Comparison of ENCODE assay signal across 15 cellular contexts in genomic region chr17:75919611-75920010, GRCh38. TPM values are rescaled to one million over a fixed set of nuclear protein-coding genes. Genes with fewer than 3 reads are reported as not detected.
DNase-seq lines count a peak whose midpoint lies in the region; ATAC-seq and TF ChIP-seq lines count a peak whose summit lies in the region.
"Had no signal": no experiment of that assay in that cellular context is flagged by ENCODE, and none has a peak within 500 bp of the region (broad histone marks: within the 10 kb centered on the region; RNA-seq: fewer than 3 reads in every experiment).

No MANE protein-coding gene starts in this region.

- H2BK20ac ChIP-seq in H9 (ENCODE audit: low read depth, low read length, poor library complexity, severe bottlenecking): no peak overlapping the region

- H3K4me1 Mint-ChIP-seq in H9 (no peaks in the 10 kb centered on the region), glutamatergic neuron (ENCODE audit: low read depth, unreplicated experiment) (peaks cover 11% of the 10 kb centered on the region)

- H3K9me3 ChIP-seq in left ventricle myocardium inferior (replicated peaks): no peaks in the 10 kb centered on the region
- no peaks in the 10 kb centered on the region for H3K9me3 ChIP-seq in H9 (ENCODE audit: control insufficient read depth, low read depth, low read length)
- H3K9me3 ChIP-seq in RWPE2 (ENCODE audit: severe bottlenecking): no peaks in the 10 kb centered on the region
- no peaks in the 10 kb centered on the region for H3K9me3 ChIP-seq in BE2C
- H3K9me3 ChIP-seq: Caco-2, HAP-1 had no signal

- intact Hi-C loops in Right ventricle myocardium inferior (cut with DNase I): no loop called here
- intact Hi-C loops in left ventricle myocardium inferior (cut with micrococcal nuclease): no loop called here

- ATAC-seq in Right ventricle myocardium inferior: no peak
- no peak for ATAC-seq in RWPE2 (ENCODE audit: low read depth)
- ATAC-seq in GM21619 (IDR thresholded peaks at IDR 0.05; ENCODE audit: unreplicated experiment): no peak
- ATAC-seq in GM21737 (IDR thresholded peaks at IDR 0.05; ENCODE audit: unreplicated experiment): no peak

- H3K36me3 ChIP-seq in left ventricle myocardium inferior (peaks cover 18% of the 10 kb centered on the region), RWPE2 (ENCODE audit: low read depth) (peaks cover 16% of the 10 kb centered on the region), BE2C (no peaks in the 10 kb centered on the region)

- H3T11ph ChIP-seq in H9 (ENCODE audit: low read length): no peak overlapping the region

- H3K18ac ChIP-seq in H9 (ENCODE audit: insufficient read length, low read depth, low read length): no peak overlapping the region

- no peak overlapping the region for H2AFZ ChIP-seq in H9 (ENCODE audit: low read length)

- H4K8ac ChIP-seq in H9 (replicated peaks; ENCODE audit: insufficient read length, low read depth, low read length): no peak overlapping the region

- H3K23ac ChIP-seq in H9 (ENCODE audit: insufficient read length, low read depth, low read length): no peak overlapping the region

- H4K91ac ChIP-seq in H9 (ENCODE audit: insufficient read length, low read depth, low read length): no peak overlapping the region

- WGBS in H9 (ENCODE audit: extremely low coverage, insufficient read length, low lambda C conversion rate): no CpG with 5 or more reads among the region's 22 CpGs

- H3K4me1 ChIP-seq in left ventricle myocardium inferior (no peaks in the 10 kb centered on the region), H9 (ENCODE audit: insufficient read depth, low read length) (no peaks in the 10 kb centered on the region), RWPE2 (ENCODE audit: insufficient read depth, poor library complexity, severe bottlenecking) (no peaks in the 10 kb centered on the region), BE2C (no peaks in the 10 kb centered on the region)
- H3K4me1 ChIP-seq: Caco-2, HAP-1 had no signal

- no peak overlapping the region for H3K4ac ChIP-seq in H9 (ENCODE audit: low read depth, low read length)

- H2BK15ac ChIP-seq in H9 (ENCODE audit: low read depth, low read length): 0 out of 2 replicates have a peak overlapping the region, but pooled peaks have one; percentile 38

- H3K56ac ChIP-seq in H9 (ENCODE audit: insufficient read length, low read depth, low read length): no peak overlapping the region

- H3K79me1 ChIP-seq in H9 (ENCODE audit: insufficient read depth, low read depth, low read length, poor library complexity, severe bottlenecking): no peaks in the 10 kb centered on the region

- no peak overlapping the region; the same call in 1 of the 2 replicates for H3K14ac ChIP-seq in H9 (ENCODE audit: insufficient read depth, low read length)

- no peak overlapping the region for H3K9ac ChIP-seq in H9 (ENCODE audit: extremely low read depth, insufficient read length, low read length)

- no peaks in the 10 kb centered on the region for H3K23me2 ChIP-seq in H9 (ENCODE audit: insufficient read length, low read depth, low read length, poor library complexity, severe bottlenecking)

- H3K36me3 Mint-ChIP-seq in H9 (ENCODE audit: insufficient read depth in 1 of 3, low read depth in 3 of 3): peaks cover 2 to 24% (median 4%) of the 10 kb centered on the region in 3 experiments; a peak in 6 of 7 replicates
- H3K36me3 Mint-ChIP-seq in glutamatergic neuron (ENCODE audit: unreplicated experiment): no peaks in the 10 kb centered on the region

- H3K27ac ChIP-seq in left ventricle myocardium inferior (replicated peaks) (no peak overlapping the region), H9 (ENCODE audit: insufficient read length, low read depth, low read length) (no peak overlapping the region), RWPE2 (ENCODE audit: poor library complexity, severe bottlenecking) (no peak overlapping the region)
- H3K27ac ChIP-seq: C4-2B had no signal

- H3K27me3 Mint-ChIP-seq in H9 (ENCODE audit: low read depth) (no peaks in the 10 kb centered on the region), glutamatergic neuron (ENCODE audit: unreplicated experiment) (peaks cover 13% of the 10 kb centered on the region)
- H3K27me3 Mint-ChIP-seq: CD4-positive, alpha-beta T cell had no signal

- H3K4me3 Mint-ChIP-seq in H9: no peak overlapping the region
- peak overlapping the region; percentile 57 for H3K4me3 Mint-ChIP-seq in glutamatergic neuron (ENCODE audit: unreplicated experiment)
- H3K4me3 Mint-ChIP-seq: CD4-positive, alpha-beta T cell had no signal

- no peaks in the 10 kb centered on the region for H4K20me1 ChIP-seq in H9 (ENCODE audit: control insufficient read depth, insufficient read depth, insufficient read length)

- TF ChIP-seq CTCF in left ventricle myocardium inferior (IDR thresholded peaks at IDR 0.05; ENCODE audit: borderline replicate concordance): no peak
- no peak for TF ChIP-seq CTCF in H9 (conservative IDR thresholded peaks at IDR 0.05)
- no peak for TF ChIP-seq CTCF in RWPE2 (IDR thresholded peaks at IDR 0.05; ENCODE audit: poor library complexity, severe bottlenecking)
- no peak for TF ChIP-seq CTCF in glutamatergic neuron (IDR thresholded peaks at IDR 0.05; ENCODE audit: partially characterized antibody, unreplicated experiment)
- no peak for TF ChIP-seq CTCF in BE2C (IDR thresholded peaks at IDR 0.05; ENCODE audit: low read depth, low read length)

- H4K5ac ChIP-seq in H9 (ENCODE audit: insufficient read length, low read depth, low read length): no peak overlapping the region

- H3K4me3 ChIP-seq in left ventricle myocardium inferior: no peak overlapping the region
- H3K4me3 ChIP-seq in RWPE2 (ENCODE audit: severe bottlenecking): no peak overlapping the region
- no peak overlapping the region for H3K4me3 ChIP-seq in BE2C (ENCODE audit: low read depth, low read length)
- H3K4me3 ChIP-seq: HAP-1 had no signal

- H3K9me3 Mint-ChIP-seq in H9 (no peaks in the 10 kb centered on the region), glutamatergic neuron (ENCODE audit: unreplicated experiment) (peaks cover 12% of the 10 kb centered on the region)
- H3K9me3 Mint-ChIP-seq: CD4-positive, alpha-beta T cell had no signal

- H3K79me2 ChIP-seq in H9 (ENCODE audit: insufficient read depth, low read length): no peaks in the 10 kb centered on the region

- H3K27ac Mint-ChIP-seq in H9 (peak overlapping the region in 2 of 3 experiments; percentile 3 to 23; a peak in 1 of 7 replicates), glutamatergic neuron (ENCODE audit: unreplicated experiment) (peak overlapping the region; percentile 22)
- H3K27ac Mint-ChIP-seq: CD4-positive, alpha-beta T cell had no signal

- DNase-seq in Right ventricle myocardium inferior (ENCODE audit: missing footprints): peak; percentile 72
- DNase-seq in left ventricle myocardium inferior: no peak
- no peak for DNase-seq in H9
- peak; percentile 68 for DNase-seq in RWPE2 (ENCODE audit: low spot score)
- no peak for DNase-seq in glutamatergic neuron
- no peak for DNase-seq in BE2C
- DNase-seq: ACHN; Caco-2; CD4-positive, alpha-beta T cell; GOT3; KBM-7 had no signal

- no peak overlapping the region for H2BK5ac ChIP-seq in H9 (ENCODE audit: insufficient read length, low read length)

- no peak overlapping the region for H2BK12ac ChIP-seq in H9 (ENCODE audit: insufficient read length, low read depth, low read length)

- H3K27me3 ChIP-seq in left ventricle myocardium inferior (ENCODE audit: low read depth) (no peaks in the 10 kb centered on the region), H9 (ENCODE audit: insufficient read depth, low read length) (no peaks in the 10 kb centered on the region), RWPE2 (ENCODE audit: insufficient read depth, poor library complexity, severe bottlenecking) (no peaks in the 10 kb centered on the region), BE2C (no peaks in the 10 kb centered on the region)

- no peak overlapping the region for H3K4me2 ChIP-seq in H9 (ENCODE audit: insufficient read depth, insufficient read length, low read length)

- no peak overlapping the region for H2AK5ac ChIP-seq in H9 (ENCODE audit: insufficient read length, low read length)

- H2BK120ac ChIP-seq in H9 (ENCODE audit: low read depth, low read length, poor library complexity, severe bottlenecking): no peak overlapping the region

RNA-seq across cellular contexts. Expression of gene MRPL38, which starts 14.9 kb away (rescaled TPM):
- total RNA-seq in Right ventricle myocardium inferior (115 TPM), left ventricle myocardium inferior (104 TPM), H9 (2021) (108 and 118 TPM in 2 replicates), glutamatergic neuron (ENCODE audit: unreplicated experiment) (133 TPM)
- polyA plus RNA-seq in BE2C (2012; ENCODE audit: insufficient read depth, insufficient read length, low read depth): 342 TPM

RNA-seq across cellular contexts. Expression of gene FBF1, which starts 21.2 kb away (rescaled TPM):
- total RNA-seq in Right ventricle myocardium inferior (3.5 TPM), left ventricle myocardium inferior (2.8 TPM), H9 (2021) (8.3 and 9.7 TPM in 2 replicates), glutamatergic neuron (ENCODE audit: unreplicated experiment) (110 TPM)
- 3.9 TPM for polyA plus RNA-seq in BE2C (2012; ENCODE audit: insufficient read depth, insufficient read length, low read depth)

RNA-seq across cellular contexts. Expression of gene TRIM65, which starts 22.9 kb away (rescaled TPM):
- total RNA-seq in Right ventricle myocardium inferior: 11.3 TPM
- 10.2 TPM for total RNA-seq in left ventricle myocardium inferior
- total RNA-seq in H9 (2021): 34.1 and 39.6 TPM in 2 replicates
- 24.3 TPM for total RNA-seq in glutamatergic neuron (ENCODE audit: unreplicated experiment)
- 34.1 TPM for polyA plus RNA-seq in BE2C (2012; ENCODE audit: insufficient read depth, insufficient read length, low read depth)

RNA-seq across cellular contexts. Expression of gene TRIM47, which starts 41.2 kb away (rescaled TPM):
- total RNA-seq in Right ventricle myocardium inferior (39.4 TPM), left ventricle myocardium inferior (27.5 TPM), H9 (2021) (5.5 and 6.9 TPM in 2 replicates), glutamatergic neuron (ENCODE audit: unreplicated experiment) (2.1 TPM)
- polyA plus RNA-seq in BE2C (2012; ENCODE audit: insufficient read depth, insufficient read length, low read depth): 35.9 TPM

RNA-seq across cellular contexts. Expression of gene ACOX1, which starts 59.4 kb away (rescaled TPM):
- total RNA-seq in Right ventricle myocardium inferior (80.9 TPM), left ventricle myocardium inferior (76.4 TPM), H9 (2021) (27.2 and 27.4 TPM in 2 replicates), glutamatergic neuron (ENCODE audit: unreplicated experiment) (52.9 TPM)
- 8.8 TPM for polyA plus RNA-seq in BE2C (2012; ENCODE audit: insufficient read depth, insufficient read length, low read depth)

Comparison
In these comparisons a context has a peak if more than half of its experiments do, and no peak if none do; other contexts are left out.
1. DNase-seq: peak in Right ventricle myocardium inferior (single experiment) and RWPE2 (single experiment); none in left ventricle myocardium inferior (single experiment), H9 (single experiment), glutamatergic neuron (single experiment) and BE2C (single experiment).
2. RNA of gene FBF1, which starts 21.2 kb away (total RNA-seq): 110 TPM in glutamatergic neuron (single experiment); 8.3 to 9.7 TPM in H9, 3.5 TPM in Right ventricle myocardium inferior (single experiment) and 2.8 TPM in left ventricle myocardium inferior (single experiment); every median in the first group is over 10 times any median in the second.